1 cellular context compared by ENCODE assay signal in the genomic region with DNA sequence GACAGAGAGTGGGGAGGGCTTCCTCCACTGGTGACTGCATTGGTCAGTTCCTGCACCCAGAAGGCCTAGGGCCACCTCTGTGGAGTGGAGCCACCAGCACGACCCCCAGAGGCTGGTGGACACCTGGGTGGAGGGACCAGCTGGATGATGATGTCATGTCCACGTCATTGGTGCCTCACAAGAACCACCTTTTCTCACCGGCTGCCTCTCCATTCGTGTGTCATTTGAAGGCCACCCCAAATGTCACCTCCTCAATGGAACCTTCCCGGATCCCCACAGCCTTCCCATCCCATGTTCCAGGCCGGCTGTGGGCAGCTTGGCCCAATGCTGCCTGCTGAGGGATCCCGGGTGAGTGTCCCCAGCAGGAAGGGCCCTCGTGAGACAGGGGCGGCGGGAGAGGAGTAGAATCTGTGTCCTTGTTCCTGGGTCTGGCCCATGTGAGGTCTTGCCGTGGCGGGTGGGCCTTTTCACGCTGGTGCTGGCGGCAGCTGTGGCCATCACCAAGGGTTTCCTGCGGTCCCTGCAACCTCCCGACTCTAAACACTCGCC.
TF ChIP-seq lines count a peak whose summit lies in the region.

No MANE protein-coding gene starts in this region.

TF ChIP-seq in GM23338, 12 proteins besides CTCF, POLR2A, EP300 and RAD21:
- TF ChIP-seq, protein P1, sequence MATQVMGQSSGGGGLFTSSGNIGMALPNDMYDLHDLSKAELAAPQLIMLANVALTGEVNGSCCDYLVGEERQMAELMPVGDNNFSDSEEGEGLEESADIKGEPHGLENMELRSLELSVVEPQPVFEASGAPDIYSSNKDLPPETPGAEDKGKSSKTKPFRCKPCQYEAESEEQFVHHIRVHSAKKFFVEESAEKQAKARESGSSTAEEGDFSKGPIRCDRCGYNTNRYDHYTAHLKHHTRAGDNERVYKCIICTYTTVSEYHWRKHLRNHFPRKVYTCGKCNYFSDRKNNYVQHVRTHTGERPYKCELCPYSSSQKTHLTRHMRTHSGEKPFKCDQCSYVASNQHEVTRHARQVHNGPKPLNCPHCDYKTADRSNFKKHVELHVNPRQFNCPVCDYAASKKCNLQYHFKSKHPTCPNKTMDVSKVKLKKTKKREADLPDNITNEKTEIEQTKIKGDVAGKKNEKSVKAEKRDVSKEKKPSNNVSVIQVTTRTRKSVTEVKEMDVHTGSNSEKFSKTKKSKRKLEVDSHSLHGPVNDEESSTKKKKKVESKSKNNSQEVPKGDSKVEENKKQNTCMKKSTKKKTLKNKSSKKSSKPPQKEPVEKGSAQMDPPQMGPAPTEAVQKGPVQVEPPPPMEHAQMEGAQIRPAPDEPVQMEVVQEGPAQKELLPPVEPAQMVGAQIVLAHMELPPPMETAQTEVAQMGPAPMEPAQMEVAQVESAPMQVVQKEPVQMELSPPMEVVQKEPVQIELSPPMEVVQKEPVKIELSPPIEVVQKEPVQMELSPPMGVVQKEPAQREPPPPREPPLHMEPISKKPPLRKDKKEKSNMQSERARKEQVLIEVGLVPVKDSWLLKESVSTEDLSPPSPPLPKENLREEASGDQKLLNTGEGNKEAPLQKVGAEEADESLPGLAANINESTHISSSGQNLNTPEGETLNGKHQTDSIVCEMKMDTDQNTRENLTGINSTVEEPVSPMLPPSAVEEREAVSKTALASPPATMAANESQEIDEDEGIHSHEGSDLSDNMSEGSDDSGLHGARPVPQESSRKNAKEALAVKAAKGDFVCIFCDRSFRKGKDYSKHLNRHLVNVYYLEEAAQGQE (IDR thresholded peaks at IDR 0.05; ENCODE audit: unreplicated experiment): no peak
- TF ChIP-seq, protein P2, sequence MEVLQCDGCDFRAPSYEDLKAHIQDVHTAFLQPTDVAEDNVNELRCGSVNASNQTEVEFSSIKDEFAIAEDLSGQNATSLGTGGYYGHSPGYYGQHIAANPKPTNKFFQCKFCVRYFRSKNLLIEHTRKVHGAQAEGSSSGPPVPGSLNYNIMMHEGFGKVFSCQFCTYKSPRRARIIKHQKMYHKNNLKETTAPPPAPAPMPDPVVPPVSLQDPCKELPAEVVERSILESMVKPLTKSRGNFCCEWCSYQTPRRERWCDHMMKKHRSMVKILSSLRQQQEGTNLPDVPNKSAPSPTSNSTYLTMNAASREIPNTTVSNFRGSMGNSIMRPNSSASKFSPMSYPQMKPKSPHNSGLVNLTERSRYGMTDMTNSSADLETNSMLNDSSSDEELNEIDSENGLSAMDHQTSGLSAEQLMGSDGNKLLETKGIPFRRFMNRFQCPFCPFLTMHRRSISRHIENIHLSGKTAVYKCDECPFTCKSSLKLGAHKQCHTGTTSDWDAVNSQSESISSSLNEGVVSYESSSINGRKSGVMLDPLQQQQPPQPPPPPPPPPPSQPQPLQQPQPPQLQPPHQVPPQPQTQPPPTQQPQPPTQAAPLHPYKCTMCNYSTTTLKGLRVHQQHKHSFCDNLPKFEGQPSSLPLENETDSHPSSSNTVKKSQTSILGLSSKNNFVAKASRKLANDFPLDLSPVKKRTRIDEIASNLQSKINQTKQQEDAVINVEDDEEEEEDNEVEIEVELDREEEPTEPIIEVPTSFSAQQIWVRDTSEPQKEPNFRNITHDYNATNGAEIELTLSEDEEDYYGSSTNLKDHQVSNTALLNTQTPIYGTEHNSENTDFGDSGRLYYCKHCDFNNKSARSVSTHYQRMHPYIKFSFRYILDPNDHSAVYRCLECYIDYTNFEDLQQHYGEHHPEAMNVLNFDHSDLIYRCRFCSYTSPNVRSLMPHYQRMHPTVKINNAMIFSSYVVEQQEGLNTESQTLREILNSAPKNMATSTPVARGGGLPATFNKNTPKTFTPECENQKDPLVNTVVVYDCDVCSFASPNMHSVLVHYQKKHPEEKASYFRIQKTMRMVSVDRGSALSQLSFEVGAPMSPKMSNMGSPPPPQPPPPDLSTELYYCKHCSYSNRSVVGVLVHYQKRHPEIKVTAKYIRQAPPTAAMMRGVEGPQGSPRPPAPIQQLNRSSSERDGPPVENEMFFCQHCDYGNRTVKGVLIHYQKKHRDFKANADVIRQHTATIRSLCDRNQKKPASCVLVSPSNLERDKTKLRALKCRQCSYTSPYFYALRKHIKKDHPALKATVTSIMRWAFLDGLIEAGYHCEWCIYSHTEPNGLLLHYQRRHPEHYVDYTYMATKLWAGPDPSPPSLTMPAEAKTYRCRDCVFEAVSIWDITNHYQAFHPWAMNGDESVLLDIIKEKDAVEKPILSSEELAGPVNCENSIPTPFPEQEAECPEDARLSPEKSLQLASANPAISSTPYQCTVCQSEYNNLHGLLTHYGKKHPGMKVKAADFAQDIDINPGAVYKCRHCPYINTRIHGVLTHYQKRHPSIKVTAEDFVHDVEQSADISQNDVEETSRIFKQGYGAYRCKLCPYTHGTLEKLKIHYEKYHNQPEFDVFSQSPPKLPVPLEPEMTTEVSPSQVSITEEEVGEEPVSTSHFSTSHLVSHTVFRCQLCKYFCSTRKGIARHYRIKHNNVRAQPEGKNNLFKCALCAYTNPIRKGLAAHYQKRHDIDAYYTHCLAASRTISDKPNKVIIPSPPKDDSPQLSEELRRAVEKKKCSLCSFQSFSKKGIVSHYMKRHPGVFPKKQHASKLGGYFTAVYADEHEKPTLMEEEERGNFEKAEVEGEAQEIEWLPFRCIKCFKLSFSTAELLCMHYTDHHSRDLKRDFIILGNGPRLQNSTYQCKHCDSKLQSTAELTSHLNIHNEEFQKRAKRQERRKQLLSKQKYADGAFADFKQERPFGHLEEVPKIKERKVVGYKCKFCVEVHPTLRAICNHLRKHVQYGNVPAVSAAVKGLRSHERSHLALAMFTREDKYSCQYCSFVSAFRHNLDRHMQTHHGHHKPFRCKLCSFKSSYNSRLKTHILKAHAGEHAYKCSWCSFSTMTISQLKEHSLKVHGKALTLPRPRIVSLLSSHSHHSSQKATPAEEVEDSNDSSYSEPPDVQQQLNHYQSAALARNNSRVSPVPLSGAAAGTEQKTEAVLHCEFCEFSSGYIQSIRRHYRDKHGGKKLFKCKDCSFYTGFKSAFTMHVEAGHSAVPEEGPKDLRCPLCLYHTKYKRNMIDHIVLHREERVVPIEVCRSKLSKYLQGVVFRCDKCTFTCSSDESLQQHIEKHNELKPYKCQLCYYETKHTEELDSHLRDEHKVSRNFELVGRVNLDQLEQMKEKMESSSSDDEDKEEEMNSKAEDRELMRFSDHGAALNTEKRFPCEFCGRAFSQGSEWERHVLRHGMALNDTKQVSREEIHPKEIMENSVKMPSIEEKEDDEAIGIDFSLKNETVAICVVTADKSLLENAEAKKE (CRISPR knock-in tag; IDR thresholded peaks at IDR 0.05): no peak
- TF ChIP-seq STAT1 (IDR thresholded peaks at IDR 0.05; ENCODE audit: unreplicated experiment) (no peak), ZNF114 (CRISPR knock-in tag; IDR thresholded peaks at IDR 0.05) (no peak), EZH2 (IDR thresholded peaks at IDR 0.05; ENCODE audit: low read depth, unreplicated experiment) (no peak), CREB1 (CRISPR knock-in tag; IDR thresholded peaks at IDR 0.05; ENCODE audit: low read depth) (no peak), NANOG (IDR thresholded peaks at IDR 0.05; ENCODE audit: borderline replicate concordance) (no peak), POLR2AphosphoS5 (IDR thresholded peaks at IDR 0.05; ENCODE audit: low read depth) (no peak), EZH2phosphoT487 (IDR thresholded peaks at IDR 0.05; ENCODE audit: unreplicated experiment) (no peak), JUNB (IDR thresholded peaks at IDR 0.05; ENCODE audit: unreplicated experiment) (no peak)
- TF ChIP-seq, protein P3, sequence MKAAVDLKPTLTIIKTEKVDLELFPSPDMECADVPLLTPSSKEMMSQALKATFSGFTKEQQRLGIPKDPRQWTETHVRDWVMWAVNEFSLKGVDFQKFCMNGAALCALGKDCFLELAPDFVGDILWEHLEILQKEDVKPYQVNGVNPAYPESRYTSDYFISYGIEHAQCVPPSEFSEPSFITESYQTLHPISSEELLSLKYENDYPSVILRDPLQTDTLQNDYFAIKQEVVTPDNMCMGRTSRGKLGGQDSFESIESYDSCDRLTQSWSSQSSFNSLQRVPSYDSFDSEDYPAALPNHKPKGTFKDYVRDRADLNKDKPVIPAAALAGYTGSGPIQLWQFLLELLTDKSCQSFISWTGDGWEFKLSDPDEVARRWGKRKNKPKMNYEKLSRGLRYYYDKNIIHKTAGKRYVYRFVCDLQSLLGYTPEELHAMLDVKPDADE (IDR thresholded peaks at IDR 0.05): no peak
TF ChIP-seq in GM23338: peak in this region for 0.
